ENCODE assay signal across 9 cellular contexts in the genomic region with DNA sequence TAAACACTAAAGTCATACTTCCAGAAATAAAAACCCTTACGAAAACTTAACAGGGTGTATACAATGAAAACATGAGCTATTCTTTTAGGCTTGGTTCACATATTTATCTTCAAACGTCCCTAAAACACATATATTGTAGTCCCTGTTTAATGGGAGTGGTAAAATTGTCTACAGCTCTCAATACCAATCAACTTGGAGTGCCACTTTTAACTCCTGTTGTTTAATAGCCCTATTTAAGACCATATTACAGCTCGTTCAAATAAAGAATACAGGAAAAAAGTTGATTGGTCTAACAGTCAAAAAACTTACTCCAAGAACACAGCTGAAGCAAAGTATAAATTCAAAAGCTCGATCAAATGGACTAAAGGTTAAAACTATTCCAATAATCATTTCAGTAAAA. TPM values are rescaled to one million over a fixed set of nuclear protein-coding genes. Genes with fewer than 3 reads are reported as not detected.
DNase-seq lines count a peak whose midpoint lies in the region; ATAC-seq and TF ChIP-seq lines count a peak whose summit lies in the region.
"Had no signal": no experiment of that assay in that cellular context is flagged by ENCODE, and none has a peak within 500 bp of the region (broad histone marks: within the 10 kb centered on the region; RNA-seq: fewer than 3 reads in every experiment).

No MANE protein-coding gene starts in this region.

- BruUV-seq in PC-3 (replicated peaks; lab: Mats Ljungman, UMichigan), result no TSS peak

- H3K4me2 ChIP-seq in PC-3 (ENCODE audit: low read length), result peak overlapping the region; percentile 96

- intact Hi-C loops in PC-3 (cut with micrococcal nuclease), result loop anchor here (10.0 kb wide), 2 partner anchors 271 to 389 kb away; partner anchors contain the start of gene BDH2

- no peaks in the 10 kb centered on the region for H3K9me2 ChIP-seq in PC-3 (replicated peaks; ENCODE audit: low read length)

- H4K20me1 ChIP-seq in PC-3 (ENCODE audit: low read length), result peaks cover 77% of the 10 kb centered on the region

- H3K9ac ChIP-seq in PC-3 (ENCODE audit: low read length), result no peak overlapping the region
- peak overlapping the region in 2 of 3 donors; percentile 10 to 35 for H3K9ac ChIP-seq in skeletal muscle tissue (ENCODE audit: low read depth in 1 of 3, low read length in 3 of 3)

- peaks cover 24% of the 10 kb centered on the region for H3K4me1 ChIP-seq in PC-3 (ENCODE audit: insufficient read depth, low read length)
- peaks cover 35 to 52% (median 52%) of the 10 kb centered on the region in 3 donors for H3K4me1 ChIP-seq in skeletal muscle tissue (ENCODE audit: control insufficient read depth in 3 of 3, insufficient read depth in 3 of 3, low read length in 3 of 3)

- no peaks in the 10 kb centered on the region for H3K27me3 ChIP-seq in PC-3 (ENCODE audit: low read length)
- no peaks in the 10 kb centered on the region for H3K27me3 ChIP-seq in skeletal muscle tissue (ENCODE audit: control insufficient read depth in 3 of 3, insufficient read depth in 3 of 3, low read length in 3 of 3)

- no peaks in the 10 kb centered on the region for H3K9me3 ChIP-seq in PC-3 (ENCODE audit: low read length)
- H3K9me3 ChIP-seq in skeletal muscle tissue (ENCODE audit: control insufficient read depth in 3 of 3, low read length in 3 of 3), result no peaks in the 10 kb centered on the region

- H3K27ac ChIP-seq in PC-3 (ENCODE audit: low read length) (no peak overlapping the region), skeletal muscle tissue (ENCODE audit: low read depth, low read length) (peak overlapping the region; percentile 2)

- ATAC-seq in PC-3 (no peak), GM18498 (IDR thresholded peaks at IDR 0.05; ENCODE audit: unreplicated experiment) (no peak), HG03139 (IDR thresholded peaks at IDR 0.05; ENCODE audit: unreplicated experiment) (no peak), GM18873 (IDR thresholded peaks at IDR 0.05; ENCODE audit: low FRiP score, unreplicated experiment) (no peak)

- H3F3A ChIP-seq in PC-3 (ENCODE audit: low read length, unreplicated experiment), result no peaks in the 10 kb centered on the region

- DNase-seq in GM12865 (ENCODE audit: low read depth) (no peak), PC-3 (no peak), fibroblast of the aortic adventitia (ENCODE audit: low read depth) (no peak)
- DNase-seq: activated gamma-delta T cell treated with Interleukin-2 at 50 U/mL for 16 hours, MV-4-11 had no signal

- no peak for TF ChIP-seq CTCF in GM12865 (IDR thresholded peaks at IDR 0.05; ENCODE audit: insufficient read depth, low read depth, low read length, missing control alignments)
- TF ChIP-seq CTCF in PC-3 (conservative IDR thresholded peaks at IDR 0.05; ENCODE audit: low read depth, low read length), result no peak
- TF ChIP-seq CTCF in fibroblast of the aortic adventitia (IDR thresholded peaks at IDR 0.05; ENCODE audit: insufficient read depth, low read length), result no peak

- H2AFZ ChIP-seq in PC-3 (ENCODE audit: low read length), result no peak overlapping the region

- POLR2A ChIA-PET in PC-3 (lab: Charles Lee; ENCODE audit: unreplicated experiment), result no interaction called here

- H3K4me3 ChIP-seq in GM12865 (ENCODE audit: low read depth, low read length), result peak overlapping the region; percentile 92
- H3K4me3 ChIP-seq in PC-3 (ENCODE audit: low read length), result peak overlapping the region; percentile 93
- H3K4me3 ChIP-seq in fibroblast of the aortic adventitia (ENCODE audit: low read depth, low read length), result peak overlapping the region; percentile 52
- peak overlapping the region in 2 of 3 donors; percentile 15 to 85 for H3K4me3 ChIP-seq in skeletal muscle tissue (ENCODE audit: low read length in 3 of 3)

- H3K79me2 ChIP-seq in PC-3 (ENCODE audit: low read length), result peaks cover 89% of the 10 kb centered on the region

- H3K36me3 ChIP-seq in PC-3 (ENCODE audit: low read depth, low read length) (peaks cover 40% of the 10 kb centered on the region), skeletal muscle tissue (ENCODE audit: control insufficient read depth in 3 of 3, insufficient read depth in 3 of 3, low read length in 3 of 3) (peaks cover 0 to 7% (median 0%) of the 10 kb centered on the region in 3 donors)

- CTCF ChIA-PET in PC-3 (lab: Charles Lee), result interaction anchor here (0.6 kb wide), 1 partner anchor 202 kb away, joined by 3 read pairs; no protein-coding TSS in a partner anchor

RNA-seq across cellular contexts. Expression of gene UBE2D3, which starts 3.9 kb away (rescaled TPM):
- total RNA-seq in PC-3 (2014; rRNA removed) (342 and 435 TPM in 2 replicates), fibroblast of the aortic adventitia (ENCODE audit: low replicate concordance) (247 and 487 TPM in 2 replicates), skeletal muscle tissue (246 TPM)

RNA-seq across cellular contexts. Expression of gene CISD2, which starts 45.3 kb away (rescaled TPM):
- total RNA-seq in PC-3 (2014; rRNA removed) (30.9 and 36.9 TPM in 2 replicates), fibroblast of the aortic adventitia (ENCODE audit: low replicate concordance) (30.3 and 52.9 TPM in 2 replicates), skeletal muscle tissue (21.9 TPM)
